In genomic region chr12:69657376-69658137, GRCh38 we compare ENCODE assay signal across 1 cellular context.
A peak's percentile ranks its signal among the peaks of the same experiment; 100 is the strongest.
TF ChIP-seq lines count a peak whose summit lies in the region.

No MANE protein-coding gene starts in this region.

TF ChIP-seq in K562, 482 proteins besides CTCF, POLR2A, EP300 and RAD21 (continued from another document and continues in another):
- TF ChIP-seq E2F1 (CRISPR knock-in tag; IDR thresholded peaks at IDR 0.05), result no peak
- TF ChIP-seq MITF (IDR thresholded peaks at IDR 0.05), result no peak
- TF ChIP-seq GTF2F1 (IDR thresholded peaks at IDR 0.05; ENCODE audit: low read depth, low read length), result no peak
- TF ChIP-seq ZNF512 (tag; IDR thresholded peaks at IDR 0.05), result no peak
- peak; percentile 37 to 88; a peak in 3 of 4 replicates for TF ChIP-seq RCOR1 (IDR thresholded peaks at IDR 0.05; ENCODE audit: borderline replicate concordance in 1 of 2, low read depth in 2 of 2, low read length in 2 of 2)
- no peak for TF ChIP-seq NFATC3 (IDR thresholded peaks at IDR 0.05)
- TF ChIP-seq ZNF277 (CRISPR knock-in tag; IDR thresholded peaks at IDR 0.05; ENCODE audit: borderline replicate concordance), result no peak
- no peak for TF ChIP-seq SNRNP70 (optimal IDR thresholded peaks at IDR 0.05; ENCODE audit: low read depth, low read length)
- no peak for TF ChIP-seq ZC3H11A (IDR thresholded peaks at IDR 0.05; ENCODE audit: low read depth, low read length)
- TF ChIP-seq ZBTB11 (CRISPR knock-in tag; IDR thresholded peaks at IDR 0.05), result 0 out of 6 replicates have a peak, but pooled peaks of 1 of the 3 experiments have one; percentile 12
- TF ChIP-seq ETV5 (CRISPR knock-in tag; IDR thresholded peaks at IDR 0.05; ENCODE audit: low read depth), result no peak
- TF ChIP-seq SPI1 (IDR thresholded peaks at IDR 0.05; ENCODE audit: borderline replicate concordance, low read depth, low read length), result no peak
- TF ChIP-seq ZNF253 (CRISPR knock-in tag; conservative IDR thresholded peaks at IDR 0.05), result no peak
- TF ChIP-seq CSDE1 (IDR thresholded peaks at IDR 0.05), result no peak
- no peak for TF ChIP-seq ZNF79 (CRISPR knock-in tag; IDR thresholded peaks at IDR 0.05; ENCODE audit: low read depth)
- TF ChIP-seq, protein P1, sequence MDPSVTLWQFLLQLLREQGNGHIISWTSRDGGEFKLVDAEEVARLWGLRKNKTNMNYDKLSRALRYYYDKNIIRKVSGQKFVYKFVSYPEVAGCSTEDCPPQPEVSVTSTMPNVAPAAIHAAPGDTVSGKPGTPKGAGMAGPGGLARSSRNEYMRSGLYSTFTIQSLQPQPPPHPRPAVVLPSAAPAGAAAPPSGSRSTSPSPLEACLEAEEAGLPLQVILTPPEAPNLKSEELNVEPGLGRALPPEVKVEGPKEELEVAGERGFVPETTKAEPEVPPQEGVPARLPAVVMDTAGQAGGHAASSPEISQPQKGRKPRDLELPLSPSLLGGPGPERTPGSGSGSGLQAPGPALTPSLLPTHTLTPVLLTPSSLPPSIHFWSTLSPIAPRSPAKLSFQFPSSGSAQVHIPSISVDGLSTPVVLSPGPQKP (CRISPR knock-in tag; IDR thresholded peaks at IDR 0.05), result no peak
- TF ChIP-seq FOXO4 (CRISPR knock-in tag; IDR thresholded peaks at IDR 0.05), result no peak
- TF ChIP-seq ZFPM2 (CRISPR knock-in tag; IDR thresholded peaks at IDR 0.05), result no peak
- TF ChIP-seq TRIM28 (IDR thresholded peaks at IDR 0.05), result no peak
- 0 out of 2 replicates have a peak, but pooled peaks have one; percentile 41 for TF ChIP-seq ZNF263 (CRISPR knock-in tag; IDR thresholded peaks at IDR 0.05; ENCODE audit: borderline replicate concordance)
- TF ChIP-seq ETV6 (IDR thresholded peaks at IDR 0.05; ENCODE audit: borderline replicate concordance in 1 of 2, low read depth in 2 of 2, low read length in 1 of 2), result no peak
- TF ChIP-seq ETV6 (CRISPR knock-in tag; IDR thresholded peaks at IDR 0.05; ENCODE audit: borderline replicate concordance), result no peak
- no peak for TF ChIP-seq CLOCK (CRISPR knock-in tag; IDR thresholded peaks at IDR 0.05; ENCODE audit: borderline replicate concordance)
- no peak for TF ChIP-seq TRIM24 (IDR thresholded peaks at IDR 0.05)
- TF ChIP-seq PATZ1 (CRISPR knock-in tag; IDR thresholded peaks at IDR 0.05; ENCODE audit: borderline replicate concordance), result no peak
- no peak for TF ChIP-seq MCM7 (IDR thresholded peaks at IDR 0.05)
- TF ChIP-seq, protein P2, sequence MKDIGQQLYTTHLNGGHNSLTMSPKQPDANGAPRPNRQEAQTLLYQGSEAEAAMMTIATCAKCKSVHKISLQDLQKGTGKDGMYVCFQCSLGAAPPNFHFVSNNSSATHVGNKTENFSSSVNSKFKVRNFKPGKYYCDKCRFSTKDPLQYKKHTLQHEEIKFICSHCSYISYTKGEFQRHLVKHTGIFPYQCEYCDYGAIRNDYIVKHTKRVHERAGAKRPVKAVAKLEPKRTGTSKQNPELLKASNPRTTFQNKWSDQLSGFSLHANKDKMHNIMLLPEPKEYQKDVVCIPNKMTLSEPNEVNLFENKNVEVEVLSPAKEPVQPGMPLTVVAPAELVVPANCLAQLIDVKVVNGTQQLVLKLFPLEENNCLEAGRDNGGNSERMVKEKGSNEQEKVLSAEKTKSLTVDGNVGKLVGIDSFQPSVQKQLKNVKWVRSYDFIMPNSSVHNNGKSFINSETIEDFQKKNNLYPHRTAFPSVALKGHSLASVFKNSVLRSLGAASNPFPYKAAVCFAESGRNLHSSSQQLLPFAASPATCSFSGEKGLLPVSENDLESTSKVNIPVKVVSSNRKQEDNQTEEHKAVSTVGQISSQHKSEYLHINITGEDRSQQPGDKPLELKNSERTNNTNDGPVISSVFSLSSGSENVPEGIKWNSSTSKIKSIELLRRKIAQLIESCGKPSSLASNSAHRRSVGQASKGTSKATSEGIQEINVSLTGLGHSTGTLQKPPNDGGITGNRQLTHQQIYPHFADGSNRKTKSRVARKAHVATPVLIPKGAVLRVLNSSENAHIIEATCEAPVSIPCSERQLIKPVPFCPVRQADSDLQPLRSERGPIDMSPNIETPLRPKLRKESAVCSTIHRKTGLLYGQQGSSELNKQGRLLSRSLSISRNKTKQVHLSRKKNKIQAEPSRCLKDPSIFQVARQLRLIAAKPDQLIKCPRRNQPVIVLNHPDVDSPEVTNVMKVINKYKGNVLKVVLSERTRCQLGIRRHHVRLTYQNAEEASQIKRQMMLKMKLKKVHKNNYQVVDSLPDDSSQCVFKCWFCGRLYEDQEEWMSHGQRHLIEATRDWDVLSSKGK (CRISPR knock-in tag; IDR thresholded peaks at IDR 0.05), result no peak
- no peak for TF ChIP-seq GTF2A2 (tag; IDR thresholded peaks at IDR 0.05)
- no peak for TF ChIP-seq HNRNPK (IDR thresholded peaks at IDR 0.05; ENCODE audit: low read depth, low read length, poor library complexity, severe bottlenecking)
- TF ChIP-seq RAD51 (IDR thresholded peaks at IDR 0.05; ENCODE audit: borderline replicate concordance, low read depth), result no peak
- no peak for TF ChIP-seq ELF2 (CRISPR knock-in tag; IDR thresholded peaks at IDR 0.05)
- TF ChIP-seq ZBTB43 (CRISPR knock-in tag; IDR thresholded peaks at IDR 0.05), result no peak
- peak; percentile 24 for TF ChIP-seq TBP (optimal IDR thresholded peaks at IDR 0.05; ENCODE audit: low read depth, low read length)
- TF ChIP-seq ZNF717 (CRISPR knock-in tag; IDR thresholded peaks at IDR 0.05), result no peak
- TF ChIP-seq HLTF (IDR thresholded peaks at IDR 0.05), result no peak
- TF ChIP-seq NFXL1 (CRISPR knock-in tag; IDR thresholded peaks at IDR 0.05), result 0 out of 2 replicates have a peak, but pooled peaks have one; percentile 36
